Comparison of ENCODE assay signal across 8 cellular contexts in the genomic region with DNA sequence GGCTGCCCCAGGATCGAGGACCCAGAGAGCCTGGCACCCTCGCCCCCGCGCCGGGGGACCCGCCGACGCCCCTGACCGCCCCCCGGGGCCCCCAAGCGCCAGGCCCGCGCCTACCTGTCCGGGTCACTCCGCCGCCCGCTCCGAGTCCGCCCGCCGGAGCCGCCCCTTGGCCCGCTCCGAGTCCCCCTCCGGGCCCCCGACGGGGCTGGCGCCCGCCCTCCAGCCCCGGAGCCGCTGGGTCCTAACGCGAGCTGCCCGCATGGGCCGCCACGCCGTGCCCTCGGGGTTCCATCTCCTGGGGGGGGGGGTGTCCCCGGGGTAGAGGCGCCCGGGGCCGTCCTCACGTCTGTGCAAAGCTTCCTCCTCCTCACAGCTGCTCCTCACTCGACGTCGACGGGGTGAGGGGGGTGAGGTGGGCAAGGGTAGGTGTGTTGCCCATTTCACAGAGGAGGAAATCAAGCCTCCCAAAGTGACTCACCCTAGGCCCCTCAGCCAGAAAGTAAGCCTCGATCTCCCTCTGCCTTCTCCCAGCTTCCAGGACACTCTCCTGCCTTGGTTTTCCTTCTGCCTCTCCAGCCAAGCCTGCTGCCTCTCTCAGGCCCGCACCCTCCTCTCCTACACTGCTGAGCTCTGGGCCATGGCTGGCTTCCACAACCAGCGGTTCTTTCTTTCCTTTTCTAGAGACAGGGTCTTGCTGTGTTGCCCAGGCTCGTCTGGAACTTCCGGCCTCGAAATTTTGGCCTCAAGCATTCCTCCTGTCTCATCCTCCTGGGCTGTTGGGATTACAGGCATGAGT. TPM values are rescaled to one million over a fixed set of nuclear protein-coding genes. Genes with fewer than 3 reads are reported as not detected.
A peak's percentile ranks its signal among the peaks of the same experiment; 100 is the strongest.
DNase-seq lines count a peak whose midpoint lies in the region; ATAC-seq, FAIRE-seq and TF ChIP-seq lines count a peak whose summit lies in the region.

A gene with protein sequence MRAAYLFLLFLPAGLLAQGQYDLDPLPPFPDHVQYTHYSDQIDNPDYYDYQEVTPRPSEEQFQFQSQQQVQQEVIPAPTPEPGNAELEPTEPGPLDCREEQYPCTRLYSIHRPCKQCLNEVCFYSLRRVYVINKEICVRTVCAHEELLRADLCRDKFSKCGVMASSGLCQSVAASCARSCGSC (minus strand): TSS at position 148 of the 796 bp plus-strand sequence. CDS start 2,347 bp downstream, outside the sequence.

- peak; percentile 23 for ATAC-seq in SK-N-SH treated with all-trans-retinoic acid at 6 μM for 48 hours

- no peak for TF ChIP-seq CTCF in foreskin fibroblast (IDR thresholded peaks at IDR 0.05; ENCODE audit: low read depth, low read length)

- H3K4me3 ChIP-seq in foreskin fibroblast (ENCODE audit: low read depth in 1 of 2, low read length in 2 of 2), result peak within 1 kb of the TSS; percentile 52 to 69

- DNase-seq in GM03348 (ENCODE audit: low spot score) (peak; percentile 83), foreskin fibroblast (peak in 1 of 2 donors; percentile 82), renal cortical epithelial cell (ENCODE audit: low read depth) (no peak), frontal cortex (ENCODE audit: low spot score in 2 of 2) (no peak), NCI-H446 (lab: John Stamatoyannopoulos, UW) (no peak)
- no peak for DNase-seq in stimulated activated naive CD4-positive, alpha-beta T cell treated with Interleukin-2 at 50 U/mL for 16 hours (lab: John Stamatoyannopoulos, UW)
- DNase-seq in effector CD8-positive, alpha-beta T cell (lab: John Stamatoyannopoulos, UW), result no peak

- FAIRE-seq in frontal cortex (lab: Jason Lieb, UNC), result no peak

TF ChIP-seq in SK-N-SH treated with all-trans-retinoic acid at 6 μM for 48 hours, 23 proteins besides CTCF, POLR2A, EP300 and RAD21:
- TF ChIP-seq TCF4 (CRISPR knock-in tag; IDR thresholded peaks at IDR 0.05; ENCODE audit: borderline replicate concordance), result no peak
- TF ChIP-seq ZNF8 (CRISPR knock-in tag; IDR thresholded peaks at IDR 0.05), result no peak
- no peak for TF ChIP-seq ZNF565 (CRISPR knock-in tag; conservative IDR thresholded peaks at IDR 0.05; ENCODE audit: low read depth)

RNA-seq across cellular contexts. Expression of the gene that starts here (rescaled TPM):
- total RNA-seq in renal cortical epithelial cell, result 2.6 and 10.6 TPM in 2 replicates
- total RNA-seq in frontal cortex, result 7.3 TPM
